Comparison of ENCODE assay signal across 9 cellular contexts in genomic region chr10:61961278-61961677, GRCh38. TPM values are rescaled to one million over a fixed set of nuclear protein-coding genes. Genes with fewer than 3 reads are reported as not detected.
DNase-seq lines count a peak whose midpoint lies in the region; ATAC-seq lines count a peak whose summit lies in the region.
"Had no signal": no experiment of that assay in that cellular context is flagged by ENCODE, and none has a peak within 500 bp of the region (broad histone marks: within the 10 kb centered on the region; RNA-seq: fewer than 3 reads in every experiment).

No MANE protein-coding gene starts in this region.

- H3K9me3 Mint-ChIP-seq in IgD-negative memory B cell: no peaks in the 10 kb centered on the region

- ATAC-seq in GM18858 (IDR thresholded peaks at IDR 0.05; ENCODE audit: unreplicated experiment): peak; percentile 47
- ATAC-seq in GM21737 (IDR thresholded peaks at IDR 0.05; ENCODE audit: unreplicated experiment): peak; percentile 51
- ATAC-seq in esophagus mucosa: peak; percentile 13
- ATAC-seq in Right ventricle myocardium inferior: no peak
- no peak for ATAC-seq in HG02970 (IDR thresholded peaks at IDR 0.05; ENCODE audit: low FRiP score, unreplicated experiment)

- peak overlapping the region; percentile 30 to 86 (median 64) for H3K4me3 Mint-ChIP-seq in IgD-negative memory B cell

- DNase-seq in Right ventricle myocardium inferior (ENCODE audit: missing footprints) (no peak), NCI-H2227 treated with DMSO at 0.1 percent for 48 hours (lab: John Stamatoyannopoulos, UW) (no peak), SHP77 treated with DMSO at 0.1 percent for 48 hours (lab: John Stamatoyannopoulos, UW) (no peak)
- DNase-seq: cerebellar nuclear complex had no signal

- no peaks in the 10 kb centered on the region for H3K27me3 Mint-ChIP-seq in IgD-negative memory B cell

- H3K4me1 Mint-ChIP-seq in IgD-negative memory B cell: peaks cover 62 to 78% (median 77%) of the 10 kb centered on the region in 3 donors

- H3K27ac Mint-ChIP-seq in IgD-negative memory B cell: peak overlapping the region; percentile 91 to 98 (median 94)

- intact Hi-C loops in Right ventricle myocardium inferior (cut with DNase I): no loop called here

- H3K36me3 Mint-ChIP-seq in IgD-negative memory B cell: peaks cover 10% of the 10 kb centered on the region

RNA-seq across cellular contexts. Expression of gene ARID5B, which starts 59.8 kb away (rescaled TPM):
- 154 TPM for polyA plus RNA-seq in IgD-negative memory B cell
- total RNA-seq in esophagus mucosa (23.4 TPM), Right ventricle myocardium inferior (14.0 TPM)

Comparison
In these comparisons a context has a peak if more than half of its experiments do, and no peak if none do; other contexts are left out.
1. ATAC-seq: peak in GM18858 (single experiment), GM21737 (single experiment) and esophagus mucosa (single experiment); none in Right ventricle myocardium inferior (single experiment) and HG02970 (single experiment).